ENCODE assay signal across 33 cellular contexts in genomic region chr18:79211844-79212243, GRCh38.
DNase-seq lines count a peak whose midpoint lies in the region; ATAC-seq, FAIRE-seq and TF ChIP-seq lines count a peak whose summit lies in the region.
"Had no signal": no experiment of that assay in that cellular context is flagged by ENCODE, and none has a peak within 500 bp of the region (broad histone marks: within the 10 kb centered on the region; RNA-seq: fewer than 3 reads in every experiment).

No MANE protein-coding gene starts in this region.

- no peak for TF ChIP-seq CTCF in HFFc6 (IDR thresholded peaks at IDR 0.05)
- TF ChIP-seq CTCF in GM12878 (IDR thresholded peaks at IDR 0.05 in 2 of 3, conservative IDR thresholded peaks at IDR 0.05 in 1 of 3; ENCODE audit: control insufficient read depth in 2 of 3, extremely low read depth in 1 of 3, insufficient read depth in 1 of 3, low read depth in 3 of 3, low read length in 3 of 3): no peak
- no peak for TF ChIP-seq CTCF in fibroblast of villous mesenchyme (IDR thresholded peaks at IDR 0.05; ENCODE audit: insufficient read depth, low read depth, low read length)
- TF ChIP-seq CTCF in H9 (conservative IDR thresholded peaks at IDR 0.05): no peak

- in situ Hi-C loops in GM12878 (cut with MboI): no loop called here

- H3K9me3 Mint-ChIP-seq in HFFc6 (no peaks in the 10 kb centered on the region), H9 (no peaks in the 10 kb centered on the region)
- H3K9me3 Mint-ChIP-seq: activated naive CD4-positive, alpha-beta T cell treated with anti-CD3 and anti-CD28 coated beads, Interleukin-2, amount 50 U/mL, for 24 hours; CD8-positive, alpha-beta memory T cell; effector memory CD8-positive, alpha-beta T cell; mesothelial cell of epicardium; naive thymus-derived CD8-positive, alpha-beta T cell; stimulated activated naive CD8-positive, alpha-beta T cell treated with anti-CD3 and anti-CD28 coated beads, Interleukin-15, amount 100 ng/mL, for 72 hours had no signal

- no peak overlapping the region for H3K14ac ChIP-seq in H9 (ENCODE audit: insufficient read depth, low read length)

- H3K9me3 ChIP-seq in GM12878 (replicated peaks; ENCODE audit: control insufficient read depth, insufficient read depth, low read length): no peaks in the 10 kb centered on the region
- H3K9me3 ChIP-seq in H9 (ENCODE audit: control insufficient read depth, low read depth, low read length): no peaks in the 10 kb centered on the region
- H3K9me3 ChIP-seq: BE2C, thyroid gland had no signal

- H3K4me3 Mint-ChIP-seq in HFFc6: no peak overlapping the region
- H3K4me3 Mint-ChIP-seq in H9: no peak overlapping the region
- H3K4me3 Mint-ChIP-seq: activated naive CD4-positive, alpha-beta T cell treated with anti-CD3 and anti-CD28 coated beads, Interleukin-2, amount 50 U/mL, for 24 hours; CD8-positive, alpha-beta memory T cell; effector memory CD8-positive, alpha-beta T cell; mesothelial cell of epicardium; naive thymus-derived CD8-positive, alpha-beta T cell; stimulated activated naive CD8-positive, alpha-beta T cell treated with anti-CD3 and anti-CD28 coated beads, Interleukin-15, amount 100 ng/mL, for 72 hours had no signal

- SMC1A ChIA-PET in GM12878 (lab: Charles Lee; ENCODE audit: uncharacterized antibody, unreplicated experiment): no interaction called here

- ATAC-seq in GM12878 (no peak), GM18907 (IDR thresholded peaks at IDR 0.05; ENCODE audit: unreplicated experiment) (no peak), GM21360 (IDR thresholded peaks at IDR 0.05; ENCODE audit: unreplicated experiment) (no peak), GM19023 (IDR thresholded peaks at IDR 0.05; ENCODE audit: unreplicated experiment) (no peak)
- ATAC-seq: activated CD4-positive, CD25-positive, alpha-beta regulatory T cell treated with anti-CD3 and anti-CD28 coated beads, Interleukin-2, amount 50 U/mL, for 24 hours; effector memory CD8-positive, alpha-beta T cell; esophagus mucosa; naive thymus-derived CD8-positive, alpha-beta T cell; stimulated activated naive CD8-positive, alpha-beta T cell treated with anti-CD3 and anti-CD28 coated beads, Interleukin-15, amount 100 ng/mL, for 72 hours had no signal

- CTCF ChIA-PET in GM12878 (lab: Yijun Ruan, JAX): no interaction called here

- no peak overlapping the region for H3T11ph ChIP-seq in H9 (ENCODE audit: low read length)

- peaks cover 2% of the 10 kb centered on the region for H3K79me1 ChIP-seq in H9 (ENCODE audit: insufficient read depth, low read depth, low read length, poor library complexity, severe bottlenecking)

- RAD21 ChIA-PET in GM12878 (lab: Charles Lee; ENCODE audit: unreplicated experiment): no interaction called here

- no peak overlapping the region for H2BK120ac ChIP-seq in H9 (ENCODE audit: low read depth, low read length, poor library complexity, severe bottlenecking)

- H4K91ac ChIP-seq in H9 (ENCODE audit: insufficient read length, low read depth, low read length): no peak overlapping the region

- H3K18ac ChIP-seq in H9 (ENCODE audit: insufficient read length, low read depth, low read length): no peak overlapping the region

- POLR2A ChIA-PET in GM12878 (lab: Charles Lee): no interaction called here

- intact Hi-C loops in GM12878 (cut with micrococcal nuclease; ENCODE audit: unreplicated experiment): no loop called here

- H3K27me3 Mint-ChIP-seq in HFFc6 (ENCODE audit: insufficient read depth) (no peaks in the 10 kb centered on the region), H9 (ENCODE audit: low read depth) (no peaks in the 10 kb centered on the region)
- H3K27me3 Mint-ChIP-seq: activated naive CD4-positive, alpha-beta T cell treated with anti-CD3 and anti-CD28 coated beads, Interleukin-2, amount 50 U/mL, for 24 hours; CD8-positive, alpha-beta memory T cell; effector memory CD8-positive, alpha-beta T cell; naive thymus-derived CD8-positive, alpha-beta T cell; stimulated activated naive CD8-positive, alpha-beta T cell treated with anti-CD3 and anti-CD28 coated beads, Interleukin-15, amount 100 ng/mL, for 72 hours had no signal

- H3K27ac ChIP-seq in GM12878 (ENCODE audit: control insufficient read depth, insufficient read depth): no peak overlapping the region
- H3K27ac ChIP-seq in H9 (ENCODE audit: insufficient read length, low read depth, low read length): no peak overlapping the region
- H3K27ac ChIP-seq: cardiac muscle cell, KMS-11, RWPE1, thyroid gland had no signal

- H3K23me2 ChIP-seq in H9 (ENCODE audit: insufficient read length, low read depth, low read length, poor library complexity, severe bottlenecking): no peaks in the 10 kb centered on the region

- H4K20me1 ChIP-seq in GM12878 (ENCODE audit: control insufficient read depth, insufficient read depth) (no peaks in the 10 kb centered on the region), H9 (ENCODE audit: control insufficient read depth, insufficient read depth, insufficient read length) (no peaks in the 10 kb centered on the region)

- no peak overlapping the region for H3K4me2 ChIP-seq in GM12878 (ENCODE audit: control insufficient read depth, insufficient read depth)
- no peak overlapping the region for H3K4me2 ChIP-seq in H9 (ENCODE audit: insufficient read depth, insufficient read length, low read length)
- H3K4me2 ChIP-seq: KMS-11 had no signal

- TF ChIP-seq EP300 in GM12878 (IDR thresholded peaks at IDR 0.05; ENCODE audit: borderline replicate concordance in 1 of 2, control insufficient read depth in 1 of 2, low read depth in 2 of 2, low read length in 2 of 2): no peak

- no peaks in the 10 kb centered on the region for H3K4me1 ChIP-seq in GM12878 (ENCODE audit: control insufficient read depth, insufficient read depth, low read length)
- H3K4me1 ChIP-seq in H9 (ENCODE audit: insufficient read depth, low read length): no peaks in the 10 kb centered on the region
- H3K4me1 ChIP-seq: BE2C had no signal

- 95% methylated on average over 5 of the region's 5 CpGs for WGBS in GM12878 (ENCODE audit: insufficient coverage, insufficient replicate concordance, low lambda C conversion rate, missing lambda C conversion rate)
- no CpG with 5 or more reads among the region's 5 CpGs for WGBS in H9 (ENCODE audit: extremely low coverage, insufficient read length, low lambda C conversion rate)

- no peak overlapping the region for H3K4ac ChIP-seq in H9 (ENCODE audit: low read depth, low read length)

- no TSS peak for BruUV-seq in GM12878 (replicated peaks; lab: Mats Ljungman, UMichigan)

- peak; percentile 64 for FAIRE-seq in GM12878 (lab: Jason Lieb, UNC)
- FAIRE-seq: small intestine, TTC549 had no signal

- no peak overlapping the region for H2AFZ ChIP-seq in GM12878 (ENCODE audit: control insufficient read depth, low read depth, low read length)
- H2AFZ ChIP-seq in H9 (ENCODE audit: low read length): no peak overlapping the region

- H3K4me1 Mint-ChIP-seq in HFFc6 (ENCODE audit: low read depth) (peaks cover 9% of the 10 kb centered on the region), H9 (no peaks in the 10 kb centered on the region)
- H3K4me1 Mint-ChIP-seq: stimulated activated naive CD8-positive, alpha-beta T cell treated with anti-CD3 and anti-CD28 coated beads, Interleukin-15, amount 100 ng/mL, for 72 hours had no signal

- H2BK15ac ChIP-seq in H9 (ENCODE audit: low read depth, low read length): no peak overlapping the region

- H3K9ac ChIP-seq in GM12878 (ENCODE audit: control insufficient read depth, insufficient read depth, low read length) (no peak overlapping the region), H9 (ENCODE audit: extremely low read depth, insufficient read length, low read length) (no peak overlapping the region)
- H3K9ac ChIP-seq: KMS-11 had no signal

- no peak for TF ChIP-seq POLR2A in GM12878 (IDR thresholded peaks at IDR 0.05; ENCODE audit: low read depth, low read length)

- H3K56ac ChIP-seq in H9 (ENCODE audit: insufficient read length, low read depth, low read length): no peak overlapping the region

- no peak overlapping the region for H4K8ac ChIP-seq in H9 (replicated peaks; ENCODE audit: insufficient read length, low read depth, low read length)

- no peak overlapping the region for H2AK5ac ChIP-seq in H9 (ENCODE audit: insufficient read length, low read length)

- H3K79me2 ChIP-seq in GM12878 (ENCODE audit: control insufficient read depth, insufficient read depth, low read length): no peaks in the 10 kb centered on the region
- H3K79me2 ChIP-seq in H9 (ENCODE audit: insufficient read depth, low read length): no peaks in the 10 kb centered on the region

- H2BK12ac ChIP-seq in H9 (ENCODE audit: insufficient read length, low read depth, low read length): no peak overlapping the region

- no peak overlapping the region for H4K5ac ChIP-seq in H9 (ENCODE audit: insufficient read length, low read depth, low read length)

- H3K27ac Mint-ChIP-seq in HFFc6 (peak overlapping the region; percentile 27), H9 (no peak overlapping the region; a peak in 1 of 7 replicates)
- H3K27ac Mint-ChIP-seq: activated naive CD4-positive, alpha-beta T cell treated with anti-CD3 and anti-CD28 coated beads, Interleukin-2, amount 50 U/mL, for 24 hours; effector memory CD8-positive, alpha-beta T cell; mesothelial cell of epicardium; naive thymus-derived CD8-positive, alpha-beta T cell; stimulated activated naive CD8-positive, alpha-beta T cell treated with anti-CD3 and anti-CD28 coated beads, Interleukin-15, amount 100 ng/mL, for 72 hours had no signal

- TF ChIP-seq RAD21 in GM12878 (IDR thresholded peaks at IDR 0.05; ENCODE audit: insufficient read depth, low read depth, low read length): no peak

- H3K36me3 ChIP-seq in GM12878 (ENCODE audit: control insufficient read depth in 2 of 2, insufficient read depth in 2 of 2, low read length in 1 of 2): peaks cover 0 to 6% of the 10 kb centered on the region in 2 experiments; a peak in 2 of 4 replicates
- H3K36me3 ChIP-seq: BE2C, cardiac muscle cell had no signal

- no peak overlapping the region for H3K23ac ChIP-seq in H9 (ENCODE audit: insufficient read length, low read depth, low read length)

- H2BK20ac ChIP-seq in H9 (ENCODE audit: low read depth, low read length, poor library complexity, severe bottlenecking): no peak overlapping the region

- H2BK5ac ChIP-seq in H9 (ENCODE audit: insufficient read length, low read length): no peak overlapping the region

- H3K4me3 ChIP-seq in GM12878 (no peak overlapping the region), fibroblast of villous mesenchyme (ENCODE audit: low read depth, low read length) (no peak overlapping the region)
- H3K4me3 ChIP-seq: cardiac muscle cell, thyroid gland had no signal

- H3K36me3 Mint-ChIP-seq in HFFc6 (ENCODE audit: low read depth): peaks cover 13% of the 10 kb centered on the region
- H3K36me3 Mint-ChIP-seq in H9 (ENCODE audit: insufficient read depth in 1 of 3, low read depth in 3 of 3): peaks cover 5 to 10% (median 9%) of the 10 kb centered on the region in 3 experiments

- H3K27me3 ChIP-seq in GM12878 (replicated peaks in 1 of 2; ENCODE audit: control insufficient read depth in 2 of 2, insufficient read depth in 2 of 2, low read length in 1 of 2) (no peaks in the 10 kb centered on the region), H9 (ENCODE audit: insufficient read depth, low read length) (no peaks in the 10 kb centered on the region)
- H3K27me3 ChIP-seq: BE2C, cardiac muscle cell, thyroid gland had no signal

- peak; percentile 7 for DNase-seq in AG08395 (ENCODE audit: low spot score)
- no peak for DNase-seq in HFFc6
- DNase-seq in GM12878 (ENCODE audit: low read depth, low spot score): no peak
- peak; percentile 29 for DNase-seq in fibroblast of villous mesenchyme (ENCODE audit: low read depth)
- no peak for DNase-seq in H9
- DNase-seq: activated CD4-positive, alpha-beta T cell treated with anti-CD3 and anti-CD28 coated beads, Interleukin-2, amount 50 U/mL, for 48 hours; activated CD8-positive, alpha-beta memory T cell treated with anti-CD3 and anti-CD28 coated beads, Interleukin-2, amount 50 U/mL, for 4 hours; anterior cingulate cortex; BE2C; CD8-positive, alpha-beta memory T cell; cortex of kidney; DMS53; effector memory CD8-positive, alpha-beta T cell; GDM1; islet precursor cell; naive thymus-derived CD8-positive, alpha-beta T cell; NCI-H1436 treated with DMSO at 0.1 percent for 48 hours; NCI-H510A; nucleus accumbens; small intestine; stimulated activated naive CD8-positive, alpha-beta T cell treated with anti-CD3 and anti-CD28 coated beads, Interleukin-15, amount 100 ng/mL, for 72 hours; thyroid gland had no signal

Comparison
In these comparisons a context has a peak if more than half of its experiments do, and no peak if none do; other contexts are left out.
1. DNase-seq: peak in AG08395 (single experiment) and fibroblast of villous mesenchyme (single experiment); none in HFFc6 (single experiment), GM12878 (single experiment) and H9 (single experiment).